13 cellular contexts compared by ENCODE assay signal in genomic region chr6:16477367-16478149, GRCh38.
DNase-seq lines count a peak whose midpoint lies in the region; ATAC-seq and TF ChIP-seq lines count a peak whose summit lies in the region.
"Had no signal": no experiment of that assay in that cellular context is flagged by ENCODE, and none has a peak within 500 bp of the region (broad histone marks: within the 10 kb centered on the region; RNA-seq: fewer than 3 reads in every experiment).

No MANE protein-coding gene starts in this region.

- DNase-seq in activated CD4-positive, alpha-beta T cell treated with anti-CD3 and anti-CD28 coated beads for 36 hours = no peak
- no peak for DNase-seq in activated CD4-positive, alpha-beta T cell treated with anti-CD3 and anti-CD28 coated beads for 1 hour
- DNase-seq in activated T-helper 1 cell treated with anti-CD3 and anti-CD28 coated beads, Interleukin-12 subunit alpha, Interleukin-12 subunit beta, Interleukin-2, Interleukin-4 antibody, amounts not matched to agents 30 ng/mL and 10 ng/mL and 1 ng/mL, durations not matched to agents 14 hours and 24 hours and 36 hours (ENCODE audit: low spot score) = no peak
- DNase-seq in cardiac muscle cell (ENCODE audit: low read depth in 1 of 2, low spot score in 1 of 2) (no peak), gastrocnemius medialis (peak; percentile 27 to 58), NCI-H1048 (lab: John Stamatoyannopoulos, UW) (no peak), head of caudate nucleus (no peak), WTC11 (ENCODE audit: low spot score) (no peak)
- DNase-seq: foreskin fibroblast, NCI-H345, small intestine, stomach had no signal

- H3K4me1 ChIP-seq in cardiac muscle cell (ENCODE audit: low read depth) = peaks cover 28% of the 10 kb centered on the region
- H3K4me1 ChIP-seq in gastrocnemius medialis = peaks cover 16 to 21% of the 10 kb centered on the region in 2 donors
- H3K4me1 ChIP-seq: HAP-1 had no signal

- H3K36me3 Mint-ChIP-seq in activated CD4-positive, alpha-beta T cell treated with anti-CD3 and anti-CD28 coated beads for 36 hours (ENCODE audit: low read depth) = peaks cover 28% of the 10 kb centered on the region
- H3K36me3 Mint-ChIP-seq in activated T-helper 1 cell treated with anti-CD3 and anti-CD28 coated beads, Interleukin-12 subunit alpha, Interleukin-12 subunit beta, Interleukin-2, Interleukin-4 antibody, amounts not matched to agents 30 ng/mL and 10 ng/mL and 1 ng/mL, durations not matched to agents 14 hours and 24 hours and 36 hours (ENCODE audit: low read depth) = peaks cover 50% of the 10 kb centered on the region
- peaks cover 3% of the 10 kb centered on the region; the same call in 1 of the 2 replicates for H3K36me3 Mint-ChIP-seq in WTC11

- H3K27me3 ChIP-seq in cardiac muscle cell (no peaks in the 10 kb centered on the region), gastrocnemius medialis (no peaks in the 10 kb centered on the region)
- H3K27me3 ChIP-seq: stomach had no signal

- no peak for ATAC-seq in activated CD4-positive, alpha-beta T cell treated with anti-CD3 and anti-CD28 coated beads for 36 hours
- ATAC-seq in gastrocnemius medialis (peak; percentile 82 to 88), WTC11 (no peak)

- no peaks in the 10 kb centered on the region for H3K9me3 ChIP-seq in cardiac muscle cell (ENCODE audit: low read depth)
- no peaks in the 10 kb centered on the region for H3K9me3 ChIP-seq in gastrocnemius medialis

- H3K4me3 ChIP-seq in cardiac muscle cell = no peak overlapping the region
- H3K4me3 ChIP-seq in gastrocnemius medialis = peak overlapping the region in 1 of 4 donors; percentile 27
- H3K4me3 ChIP-seq: HAP-1, stomach had no signal

- intact Hi-C loops in activated CD4-positive, alpha-beta T cell treated with anti-CD3 and anti-CD28 coated beads for 36 hours (cut with DNase I, micrococcal nuclease) = no loop called here
- intact Hi-C loops in activated T-helper 1 cell treated with anti-CD3 and anti-CD28 coated beads, Interleukin-12 subunit alpha, Interleukin-12 subunit beta, Interleukin-2, Interleukin-4 antibody, amounts not matched to agents 30 ng/mL and 10 ng/mL and 1 ng/mL, durations not matched to agents 14 hours and 24 hours and 36 hours (cut with micrococcal nuclease) = no loop called here
- intact Hi-C loops in gastrocnemius medialis (cut with DNase I; ENCODE audit: low total_unique reads) = no loop called here
- intact Hi-C loops in head of caudate nucleus (cut with DNase I) = no loop called here

- peaks cover 77% of the 10 kb centered on the region for H3K4me1 Mint-ChIP-seq in activated CD4-positive, alpha-beta T cell treated with anti-CD3 and anti-CD28 coated beads for 36 hours
- H3K4me1 Mint-ChIP-seq in activated T-helper 1 cell treated with anti-CD3 and anti-CD28 coated beads, Interleukin-12 subunit alpha, Interleukin-12 subunit beta, Interleukin-2, Interleukin-4 antibody, amounts not matched to agents 30 ng/mL and 10 ng/mL and 1 ng/mL, durations not matched to agents 14 hours and 24 hours and 36 hours (ENCODE audit: low read depth) = peaks cover 84% of the 10 kb centered on the region
- H3K4me1 Mint-ChIP-seq in WTC11 = peaks cover 3% of the 10 kb centered on the region

- H3K9me3 Mint-ChIP-seq in activated CD4-positive, alpha-beta T cell treated with anti-CD3 and anti-CD28 coated beads for 36 hours (ENCODE audit: low read depth) = peaks cover 5% of the 10 kb centered on the region
- peaks cover 12% of the 10 kb centered on the region for H3K9me3 Mint-ChIP-seq in activated T-helper 1 cell treated with anti-CD3 and anti-CD28 coated beads, Interleukin-12 subunit alpha, Interleukin-12 subunit beta, Interleukin-2, Interleukin-4 antibody, amounts not matched to agents 30 ng/mL and 10 ng/mL and 1 ng/mL, durations not matched to agents 14 hours and 24 hours and 36 hours
- H3K9me3 Mint-ChIP-seq in WTC11 = peaks cover 10% of the 10 kb centered on the region

- no peak for TF ChIP-seq CTCF in cardiac muscle cell (IDR thresholded peaks at IDR 0.05; ENCODE audit: low read depth, low read length)
- TF ChIP-seq CTCF in gastrocnemius medialis (IDR thresholded peaks at IDR 0.05 in 4 of 5, conservative IDR thresholded peaks at IDR 0.05 in 1 of 5) = no peak
- no peak for TF ChIP-seq CTCF in WTC11 (IDR thresholded peaks at IDR 0.05)

- CTCF ChIA-PET in activated CD4-positive, alpha-beta T cell treated with anti-CD3 and anti-CD28 coated beads for 36 hours (lab: Charles Lee) = interaction anchor here (1.4 to 2.2 kb wide), 2 partner anchors 33 to 146 kb away, joined by 4 to 7 read pairs; no protein-coding TSS in a partner anchor
- CTCF ChIA-PET in WTC11 (lab: Charles Lee) = no interaction called here

- no peak for TF ChIP-seq POLR2A in gastrocnemius medialis (IDR thresholded peaks at IDR 0.05)

- no peaks in the 10 kb centered on the region for H3K27me3 Mint-ChIP-seq in activated CD4-positive, alpha-beta T cell treated with anti-CD3 and anti-CD28 coated beads for 36 hours
- no peaks in the 10 kb centered on the region for H3K27me3 Mint-ChIP-seq in activated T-helper 1 cell treated with anti-CD3 and anti-CD28 coated beads, Interleukin-12 subunit alpha, Interleukin-12 subunit beta, Interleukin-2, Interleukin-4 antibody, amounts not matched to agents 30 ng/mL and 10 ng/mL and 1 ng/mL, durations not matched to agents 14 hours and 24 hours and 36 hours (ENCODE audit: insufficient read depth)
- no peaks in the 10 kb centered on the region for H3K27me3 Mint-ChIP-seq in WTC11 (ENCODE audit: low read depth)

- H3K4me3 Mint-ChIP-seq in activated CD4-positive, alpha-beta T cell treated with anti-CD3 and anti-CD28 coated beads for 36 hours = no peak overlapping the region
- no peak overlapping the region for H3K4me3 Mint-ChIP-seq in activated T-helper 1 cell treated with anti-CD3 and anti-CD28 coated beads, Interleukin-12 subunit alpha, Interleukin-12 subunit beta, Interleukin-2, Interleukin-4 antibody, amounts not matched to agents 30 ng/mL and 10 ng/mL and 1 ng/mL, durations not matched to agents 14 hours and 24 hours and 36 hours
- no peak overlapping the region for H3K4me3 Mint-ChIP-seq in WTC11

- peak overlapping the region; percentile 49 for H3K27ac Mint-ChIP-seq in activated CD4-positive, alpha-beta T cell treated with anti-CD3 and anti-CD28 coated beads for 36 hours
- peak overlapping the region; percentile 68 for H3K27ac Mint-ChIP-seq in activated T-helper 1 cell treated with anti-CD3 and anti-CD28 coated beads, Interleukin-12 subunit alpha, Interleukin-12 subunit beta, Interleukin-2, Interleukin-4 antibody, amounts not matched to agents 30 ng/mL and 10 ng/mL and 1 ng/mL, durations not matched to agents 14 hours and 24 hours and 36 hours
- H3K27ac Mint-ChIP-seq in WTC11 = no peak overlapping the region

- in situ Hi-C loops in gastrocnemius medialis (cut with MboI; ENCODE audit: low sequenced_read_pairs in 4 of 4) = no loop called here

- H3K27ac ChIP-seq in cardiac muscle cell = peak overlapping the region; percentile 4
- peak overlapping the region; percentile 55 to 83 (median 66) for H3K27ac ChIP-seq in gastrocnemius medialis
- H3K27ac ChIP-seq: stomach had no signal

- H3K36me3 ChIP-seq in cardiac muscle cell (no peaks in the 10 kb centered on the region), gastrocnemius medialis (no peaks in the 10 kb centered on the region)
- H3K36me3 ChIP-seq: HAP-1 had no signal

- POLR2A ChIA-PET in activated CD4-positive, alpha-beta T cell treated with anti-CD3 and anti-CD28 coated beads for 36 hours (lab: Charles Lee) = no interaction called here
- POLR2A ChIA-PET in WTC11 (lab: Charles Lee) = no interaction called here

TF ChIP-seq in WTC11, 78 proteins besides CTCF, POLR2A, EP300 and RAD21:
- TF ChIP-seq ZNF121 (CRISPR knock-in tag; IDR thresholded peaks at IDR 0.05) (no peak), NR2C2 (CRISPR knock-in tag; IDR thresholded peaks at IDR 0.05) (no peak), MYBL2 (CRISPR knock-in tag; IDR thresholded peaks at IDR 0.05) (no peak)

Comparison
In these comparisons a context has a peak if more than half of its experiments do, and no peak if none do; other contexts are left out.
1. ATAC-seq: peak in gastrocnemius medialis (2 of 2); none in activated CD4-positive, alpha-beta T cell treated with anti-CD3 and anti-CD28 coated beads for 36 hours (single experiment) and WTC11 (single experiment).
2. DNase-seq: peak in gastrocnemius medialis (2 of 2); none in activated CD4-positive, alpha-beta T cell treated with anti-CD3 and anti-CD28 coated beads for 36 hours (single experiment), activated CD4-positive, alpha-beta T cell treated with anti-CD3 and anti-CD28 coated beads for 1 hour (single experiment), activated T-helper 1 cell treated with anti-CD3 and anti-CD28 coated beads, Interleukin-12 subunit alpha, Interleukin-12 subunit beta, Interleukin-2, Interleukin-4 antibody, amounts not matched to agents 30 ng/mL and 10 ng/mL and 1 ng/mL, durations not matched to agents 14 hours and 24 hours and 36 hours (single experiment), cardiac muscle cell (0 of 2), NCI-H1048 (single experiment), head of caudate nucleus (0 of 42) and WTC11 (single experiment).